In the genomic region with DNA sequence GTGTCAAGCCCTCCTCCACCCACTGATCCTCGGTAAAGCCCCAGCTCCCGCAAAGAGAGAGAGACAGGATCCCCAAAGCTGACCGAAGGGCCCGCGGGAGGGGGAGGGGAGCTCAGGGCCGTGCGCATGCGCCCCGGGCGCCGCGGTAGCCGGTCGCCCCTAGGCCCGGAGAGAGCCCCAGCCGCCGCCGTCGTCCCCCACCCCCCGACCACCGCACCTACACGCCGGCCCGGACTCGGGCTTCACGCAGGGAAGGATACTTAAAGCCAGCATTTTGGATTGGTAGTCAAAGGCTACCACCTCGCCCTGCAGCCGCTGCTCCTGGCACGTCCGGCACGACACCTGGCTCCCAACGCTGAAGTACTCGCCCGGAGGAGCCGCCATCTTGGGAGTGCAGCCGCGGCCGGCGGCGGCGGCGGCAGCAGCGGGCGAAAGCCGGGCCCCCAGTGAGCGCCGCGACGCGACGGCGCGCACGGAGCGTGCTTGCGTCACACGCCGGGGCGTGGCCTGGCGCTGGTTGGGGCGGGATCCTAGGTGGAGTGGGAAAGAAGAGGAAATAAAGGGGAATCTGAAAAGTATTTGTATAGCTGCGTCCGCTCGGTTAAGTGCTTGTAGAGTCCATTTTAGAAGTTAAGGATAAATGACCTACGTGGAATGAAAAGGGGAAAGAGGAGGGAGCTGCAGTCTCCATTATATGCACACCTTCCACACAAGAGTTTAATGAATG, we compare ENCODE assay signal across 8 cellular contexts. TPM values are rescaled to one million over a fixed set of nuclear protein-coding genes. Genes with fewer than 3 reads are reported as not detected.
DNase-seq lines count a peak whose midpoint lies in the region; TF ChIP-seq lines count a peak whose summit lies in the region.

A gene (minus strand): TSS at position 468 of the 727 bp plus-strand sequence. CDS start 84 bp downstream, at position 384.

- peak within 1 kb of the TSS; percentile 92 to 98 for H3K27ac ChIP-seq in SK-N-SH (ENCODE audit: low read depth in 2 of 2, low read length in 1 of 2)

- H3K4me1 Mint-ChIP-seq in activated naive CD4-positive, alpha-beta T cell treated with anti-CD3 and anti-CD28 coated beads, Interleukin-2, amount 10 ng/mL, durations not matched to agents 7 days and 5 days = peaks cover 60% of the 10 kb centered on the region

- TF ChIP-seq POLR2A in NB4 (IDR thresholded peaks at IDR 0.05; ENCODE audit: extremely low read depth, insufficient read length) = peak; percentile 69

- peak; percentile 96 for DNase-seq in ELR (ENCODE audit: low read depth)
- DNase-seq in HEK293T (ENCODE audit: extremely low spot score) = peak; percentile 92
- DNase-seq in NB4 (ENCODE audit: low read depth) = peak; percentile 93
- DNase-seq in SK-N-SH = peak; percentile 95
- peak; percentile 92 for DNase-seq in activated naive CD4-positive, alpha-beta T cell treated with anti-CD3 and anti-CD28 coated beads, Interleukin-2, amount 10 ng/mL, durations not matched to agents 7 days and 5 days
- DNase-seq in germinal center (ENCODE audit: low spot score) = peak; percentile 93
- DNase-seq in non-pigmented ciliary epithelial cell (ENCODE audit: low read depth) = peak; percentile 54

- peaks cover 32% of the 10 kb centered on the region for H3F3A ChIP-seq in SK-N-SH (replicated peaks; ENCODE audit: insufficient read depth)

- under 1% methylated on average over 45 of the region's 65 CpGs for WGBS in SK-N-SH (ENCODE audit: low lambda C conversion rate)

- POLR2A ChIA-PET in HEK293T (lab: Yijun Ruan, JAX) (interaction anchor here (0.7 to 2.5 kb wide), 25 partner anchors 8 to 123 kb away, joined by 3 to 14 read pairs (median 4); a partner anchor contains a TSS), SK-N-SH (lab: Yijun Ruan, JAX) (interaction anchor here (0.6 to 1.9 kb wide), 8 partner anchors 13 to 370 kb away, joined by 3 to 8 read pairs (median 4); a partner anchor contains a TSS)

- H3K36me3 ChIP-seq in SK-N-SH (replicated peaks in 1 of 2; ENCODE audit: control insufficient read depth in 1 of 2, insufficient read depth in 2 of 2, low read length in 1 of 2) = peaks cover 11 to 27% of the 10 kb centered on the region in 2 experiments

- CTCF ChIA-PET in HEK293T (lab: Yijun Ruan, JAX) = interaction anchor here (0.7 kb wide), 1 partner anchor 71 kb away, joined by 4 read pairs; no protein-coding TSS in a partner anchor
- CTCF ChIA-PET in SK-N-SH (lab: Yijun Ruan, JAX) = interaction anchor here (0.7 to 1.6 kb wide), 4 partner anchors 17 to 60 kb away, joined by 3 to 6 read pairs (median 4); a partner anchor contains a TSS
- CTCF ChIA-PET in activated naive CD4-positive, alpha-beta T cell treated with anti-CD3 and anti-CD28 coated beads, Interleukin-2, amount 10 ng/mL, durations not matched to agents 7 days and 5 days (lab: Charles Lee) = interaction anchor here (0.9 to 1.5 kb wide), 4 partner anchors 17 to 144 kb away, joined by 3 to 5 read pairs (median 4); no protein-coding TSS in a partner anchor

- TF ChIP-seq CTCF in NB4 (IDR thresholded peaks at IDR 0.05; ENCODE audit: low read depth, low read length) (no peak), SK-N-SH (IDR thresholded peaks at IDR 0.05) (no peak), subcutaneous adipose tissue (IDR thresholded peaks at IDR 0.05; ENCODE audit: low read depth) (no peak)

- H3K4me2 ChIP-seq in SK-N-SH = peak within 1 kb of the TSS; percentile 83

- no peaks in the 10 kb centered on the region for H3K27me3 ChIP-seq in SK-N-SH (ENCODE audit: insufficient read depth)

- TF ChIP-seq RAD21 in SK-N-SH (IDR thresholded peaks at IDR 0.05; ENCODE audit: low read length) = no peak

- H3K4me3 ChIP-seq in NB4 (ENCODE audit: low read depth, low read length) = peak within 1 kb of the TSS; percentile 82
- peak within 1 kb of the TSS; percentile 69 to 70 for H3K4me3 ChIP-seq in SK-N-SH (ENCODE audit: low read depth in 2 of 2, low read length in 1 of 2)

- peak within 1 kb of the TSS; percentile 95 for H3K9ac ChIP-seq in SK-N-SH

- peak within 1 kb of the TSS; percentile 77 for H2AFZ ChIP-seq in SK-N-SH (ENCODE audit: low read depth)

- no peaks in the 10 kb centered on the region for H3K9me3 Mint-ChIP-seq in activated naive CD4-positive, alpha-beta T cell treated with anti-CD3 and anti-CD28 coated beads, Interleukin-2, amount 10 ng/mL, durations not matched to agents 7 days and 5 days

- no peaks in the 10 kb centered on the region for H3K9me2 ChIP-seq in SK-N-SH

- peaks cover 4 to 13% of the 10 kb centered on the region in 2 experiments; a peak in 3 of 4 replicates for H3K4me1 ChIP-seq in SK-N-SH (ENCODE audit: control insufficient read depth in 1 of 2, insufficient read depth in 2 of 2, low read depth in 1 of 2, low read length in 1 of 2)

- peaks cover 22% of the 10 kb centered on the region for H3K36me3 Mint-ChIP-seq in activated naive CD4-positive, alpha-beta T cell treated with anti-CD3 and anti-CD28 coated beads, Interleukin-2, amount 10 ng/mL, durations not matched to agents 7 days and 5 days

- peak within 1 kb of the TSS; percentile 94 for H3K27ac Mint-ChIP-seq in activated naive CD4-positive, alpha-beta T cell treated with anti-CD3 and anti-CD28 coated beads, Interleukin-2, amount 10 ng/mL, durations not matched to agents 7 days and 5 days

- no peak for TF ChIP-seq EP300 in SK-N-SH (IDR thresholded peaks at IDR 0.05; ENCODE audit: borderline replicate concordance in 1 of 2, low read depth in 1 of 2, low read length in 1 of 2)

- H3K79me2 ChIP-seq in SK-N-SH (ENCODE audit: insufficient read depth) = peaks cover 58% of the 10 kb centered on the region

- peak within 1 kb of the TSS; percentile 88 for H3K4me3 Mint-ChIP-seq in activated naive CD4-positive, alpha-beta T cell treated with anti-CD3 and anti-CD28 coated beads, Interleukin-2, amount 10 ng/mL, durations not matched to agents 7 days and 5 days

- H4K20me1 ChIP-seq in SK-N-SH (ENCODE audit: insufficient read depth) = peaks cover 22% of the 10 kb centered on the region

- H3K27me3 Mint-ChIP-seq in activated naive CD4-positive, alpha-beta T cell treated with anti-CD3 and anti-CD28 coated beads, Interleukin-2, amount 10 ng/mL, durations not matched to agents 7 days and 5 days = no peaks in the 10 kb centered on the region

- no peaks in the 10 kb centered on the region for H3K9me3 ChIP-seq in SK-N-SH

TF ChIP-seq in HEK293T, 16 proteins besides CTCF, POLR2A, EP300 and RAD21:
- TF ChIP-seq SUZ12 (IDR thresholded peaks at IDR 0.05) (no peak), FOXM1 (IDR thresholded peaks at IDR 0.05; ENCODE audit: borderline replicate concordance) (no peak), ELF4 (IDR thresholded peaks at IDR 0.05) (no peak), BHLHE40 (IDR thresholded peaks at IDR 0.05; ENCODE audit: borderline replicate concordance) (no peak), CTBP1 (IDR thresholded peaks at IDR 0.05; ENCODE audit: borderline replicate concordance) (no peak), ARNT (IDR thresholded peaks at IDR 0.05) (no peak), LEF1 (IDR thresholded peaks at IDR 0.05; ENCODE audit: borderline replicate concordance) (no peak), HDGF (IDR thresholded peaks at IDR 0.05; ENCODE audit: borderline replicate concordance) (no peak), L3MBTL2 (conservative IDR thresholded peaks at IDR 0.05) (no peak), FOXK2 (IDR thresholded peaks at IDR 0.05) (no peak), ZNF384 (IDR thresholded peaks at IDR 0.05) (no peak), FOXA1 (IDR thresholded peaks at IDR 0.05) (no peak), TARDBP (IDR thresholded peaks at IDR 0.05) (no peak), SP1 (IDR thresholded peaks at IDR 0.05) (no peak), NFRKB (IDR thresholded peaks at IDR 0.05) (no peak)
- TF ChIP-seq, protein P1, sequence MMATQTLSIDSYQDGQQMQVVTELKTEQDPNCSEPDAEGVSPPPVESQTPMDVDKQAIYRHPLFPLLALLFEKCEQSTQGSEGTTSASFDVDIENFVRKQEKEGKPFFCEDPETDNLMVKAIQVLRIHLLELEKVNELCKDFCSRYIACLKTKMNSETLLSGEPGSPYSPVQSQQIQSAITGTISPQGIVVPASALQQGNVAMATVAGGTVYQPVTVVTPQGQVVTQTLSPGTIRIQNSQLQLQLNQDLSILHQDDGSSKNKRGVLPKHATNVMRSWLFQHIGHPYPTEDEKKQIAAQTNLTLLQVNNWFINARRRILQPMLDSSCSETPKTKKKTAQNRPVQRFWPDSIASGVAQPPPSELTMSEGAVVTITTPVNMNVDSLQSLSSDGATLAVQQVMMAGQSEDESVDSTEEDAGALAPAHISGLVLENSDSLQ (IDR thresholded peaks at IDR 0.05) = no peak

TF ChIP-seq in SK-N-SH, 30 proteins besides CTCF, POLR2A, EP300 and RAD21 (continues in another document):
- TF ChIP-seq TCF12 (IDR thresholded peaks at IDR 0.05) (no peak), POLR2AphosphoS5 (IDR thresholded peaks at IDR 0.05; ENCODE audit: low read depth, low read length) (peak; percentile 83; the same call in 1 of the 2 replicates), SIN3A (IDR thresholded peaks at IDR 0.05; ENCODE audit: borderline replicate concordance, low read depth, low read length) (0 out of 2 replicates have a peak, but pooled peaks have one; percentile 6), MXI1 (IDR thresholded peaks at IDR 0.05; ENCODE audit: low read depth, low read length) (no peak; the same call in none of the 2 replicates)
- TF ChIP-seq, protein P2, sequence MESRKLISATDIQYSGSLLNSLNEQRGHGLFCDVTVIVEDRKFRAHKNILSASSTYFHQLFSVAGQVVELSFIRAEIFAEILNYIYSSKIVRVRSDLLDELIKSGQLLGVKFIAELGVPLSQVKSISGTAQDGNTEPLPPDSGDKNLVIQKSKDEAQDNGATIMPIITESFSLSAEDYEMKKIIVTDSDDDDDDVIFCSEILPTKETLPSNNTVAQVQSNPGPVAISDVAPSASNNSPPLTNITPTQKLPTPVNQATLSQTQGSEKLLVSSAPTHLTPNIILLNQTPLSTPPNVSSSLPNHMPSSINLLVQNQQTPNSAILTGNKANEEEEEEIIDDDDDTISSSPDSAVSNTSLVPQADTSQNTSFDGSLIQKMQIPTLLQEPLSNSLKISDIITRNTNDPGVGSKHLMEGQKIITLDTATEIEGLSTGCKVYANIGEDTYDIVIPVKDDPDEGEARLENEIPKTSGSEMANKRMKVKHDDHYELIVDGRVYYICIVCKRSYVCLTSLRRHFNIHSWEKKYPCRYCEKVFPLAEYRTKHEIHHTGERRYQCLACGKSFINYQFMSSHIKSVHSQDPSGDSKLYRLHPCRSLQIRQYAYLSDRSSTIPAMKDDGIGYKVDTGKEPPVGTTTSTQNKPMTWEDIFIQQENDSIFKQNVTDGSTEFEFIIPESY (IDR thresholded peaks at IDR 0.05; ENCODE audit: borderline replicate concordance, low read depth) = no peak

RNA-seq across cellular contexts. Expression of the gene that starts here (rescaled TPM):
- polyA plus RNA-seq in SK-N-SH (2012; rRNA removed) = 26.6 and 31.3 TPM in 2 replicates
- polyA plus RNA-seq in SK-N-SH (2012; cell fraction: cytosol; rRNA removed) = 33.4 and 36.1 TPM in 2 replicates
- 14.7 and 23.4 TPM in 2 replicates for polyA plus RNA-seq in SK-N-SH (2012; cell fraction: nucleus; rRNA removed)
- total RNA-seq in subcutaneous adipose tissue = 10 to 100 TPM; 26.2 to 57.2 (median 29.1) TPM

Comparison
In these comparisons a context has a peak if more than half of its experiments do, and no peak if none do; other contexts are left out.
1. Peak in every context shown above with its lines: DNase-seq, H3K4me3 ChIP-seq and H3K27ac ChIP-seq.